In the genomic region with DNA sequence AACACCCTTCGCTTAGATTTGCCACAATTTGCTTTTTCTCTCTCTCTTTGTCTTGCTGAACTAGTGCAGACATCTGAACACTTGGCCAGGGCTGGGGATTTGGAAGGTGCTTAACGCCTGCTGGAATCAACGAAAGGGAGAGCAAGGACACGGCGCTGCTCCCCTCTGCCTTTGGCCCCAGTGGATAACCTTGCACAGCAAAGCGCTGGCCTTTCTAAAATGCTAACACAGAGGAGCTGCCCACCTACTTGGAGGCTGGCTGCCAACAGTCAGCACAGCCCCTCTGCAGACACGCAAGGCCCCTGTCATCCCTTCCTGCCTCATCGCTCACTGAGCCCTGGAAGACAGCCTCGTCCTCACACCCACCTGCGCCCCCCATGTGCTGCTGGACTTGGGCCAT, we compare ENCODE assay signal across 2 cellular contexts.
TF ChIP-seq lines count a peak whose summit lies in the region.

No MANE protein-coding gene starts in this region.

TF ChIP-seq in HepG2, 621 proteins besides CTCF, POLR2A, EP300 and RAD21:
- TF ChIP-seq XRCC5 (optimal IDR thresholded peaks at IDR 0.05; ENCODE audit: low read length): peak; percentile 12
- TF ChIP-seq DNMT1 (CRISPR knock-in tag; IDR thresholded peaks at IDR 0.05): 0 out of 2 replicates have a peak, but pooled peaks have one; percentile 8
- TF ChIP-seq, protein P1, sequence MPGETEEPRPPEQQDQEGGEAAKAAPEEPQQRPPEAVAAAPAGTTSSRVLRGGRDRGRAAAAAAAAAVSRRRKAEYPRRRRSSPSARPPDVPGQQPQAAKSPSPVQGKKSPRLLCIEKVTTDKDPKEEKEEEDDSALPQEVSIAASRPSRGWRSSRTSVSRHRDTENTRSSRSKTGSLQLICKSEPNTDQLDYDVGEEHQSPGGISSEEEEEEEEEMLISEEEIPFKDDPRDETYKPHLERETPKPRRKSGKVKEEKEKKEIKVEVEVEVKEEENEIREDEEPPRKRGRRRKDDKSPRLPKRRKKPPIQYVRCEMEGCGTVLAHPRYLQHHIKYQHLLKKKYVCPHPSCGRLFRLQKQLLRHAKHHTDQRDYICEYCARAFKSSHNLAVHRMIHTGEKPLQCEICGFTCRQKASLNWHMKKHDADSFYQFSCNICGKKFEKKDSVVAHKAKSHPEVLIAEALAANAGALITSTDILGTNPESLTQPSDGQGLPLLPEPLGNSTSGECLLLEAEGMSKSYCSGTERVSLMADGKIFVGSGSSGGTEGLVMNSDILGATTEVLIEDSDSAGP (CRISPR knock-in tag; IDR thresholded peaks at IDR 0.05; ENCODE audit: borderline replicate concordance): 0 out of 2 replicates have a peak, but pooled peaks have one; percentile 19
- no peak for TF ChIP-seq ZC3H13 (CRISPR knock-in tag; IDR thresholded peaks at IDR 0.05)

TF ChIP-seq in WTC11, 78 proteins besides CTCF, POLR2A, EP300 and RAD21:
- TF ChIP-seq PRRX2 (CRISPR knock-in tag; IDR thresholded peaks at IDR 0.05) (no peak), ZNF263 (CRISPR knock-in tag; IDR thresholded peaks at IDR 0.05; ENCODE audit: low read depth) (no peak), ZBTB21 (CRISPR knock-in tag; IDR thresholded peaks at IDR 0.05; ENCODE audit: borderline replicate concordance) (no peak), MYBL2 (CRISPR knock-in tag; IDR thresholded peaks at IDR 0.05) (no peak), CREM (CRISPR knock-in tag; IDR thresholded peaks at IDR 0.05) (no peak), NR2C2 (CRISPR knock-in tag; IDR thresholded peaks at IDR 0.05) (no peak), JUN (CRISPR knock-in tag; IDR thresholded peaks at IDR 0.05) (no peak), ZSCAN18 (CRISPR knock-in tag; IDR thresholded peaks at IDR 0.05) (no peak), NFYB (CRISPR knock-in tag; conservative IDR thresholded peaks at IDR 0.05; ENCODE audit: low read depth) (no peak), ETV6 (CRISPR knock-in tag; IDR thresholded peaks at IDR 0.05) (no peak)
- TF ChIP-seq, protein P2, sequence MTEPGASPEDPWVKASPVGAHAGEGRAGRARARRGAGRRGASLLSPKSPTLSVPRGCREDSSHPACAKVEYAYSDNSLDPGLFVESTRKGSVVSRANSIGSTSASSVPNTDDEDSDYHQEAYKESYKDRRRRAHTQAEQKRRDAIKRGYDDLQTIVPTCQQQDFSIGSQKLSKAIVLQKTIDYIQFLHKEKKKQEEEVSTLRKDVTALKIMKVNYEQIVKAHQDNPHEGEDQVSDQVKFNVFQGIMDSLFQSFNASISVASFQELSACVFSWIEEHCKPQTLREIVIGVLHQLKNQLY (CRISPR knock-in tag; IDR thresholded peaks at IDR 0.05): no peak
